24 cellular contexts compared by ENCODE assay signal in the genomic region with DNA sequence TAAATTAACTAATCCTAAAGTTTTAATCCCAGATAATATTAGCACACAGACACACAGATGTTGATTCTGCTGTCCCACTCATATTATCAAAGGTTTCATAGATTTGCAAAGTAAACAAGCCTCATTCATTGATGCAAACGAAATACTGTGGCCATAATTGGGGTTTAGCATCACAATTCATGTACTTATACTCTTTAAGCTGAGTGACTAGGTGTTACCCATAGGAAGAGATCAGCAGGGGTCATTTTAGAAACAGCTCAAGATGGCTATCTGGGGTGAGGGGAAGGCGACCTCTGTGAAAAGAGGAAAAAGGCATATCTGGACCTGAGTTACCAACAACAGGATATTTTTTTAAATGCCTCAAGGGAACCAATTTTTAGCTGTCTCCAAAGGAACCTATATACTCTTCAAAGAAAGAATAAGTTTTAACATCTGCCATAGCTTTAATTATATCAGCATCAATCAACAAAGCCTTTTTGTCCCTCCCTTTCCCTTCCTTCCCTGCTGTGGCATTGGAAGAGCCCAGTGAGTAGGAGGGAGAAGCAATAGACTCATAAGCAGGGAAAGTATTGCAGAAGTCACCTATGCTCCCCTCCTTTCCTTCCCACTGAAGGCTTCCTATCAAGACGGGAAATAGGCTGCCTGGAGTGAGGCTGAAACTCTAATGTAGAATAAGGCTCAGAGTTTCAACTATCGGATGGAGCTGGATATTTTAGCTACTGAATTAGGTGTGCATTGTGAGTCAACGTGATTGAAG.
"Had no signal": no experiment of that assay in that cellular context is flagged by ENCODE, and none has a peak within 500 bp of the region (broad histone marks: within the 10 kb centered on the region; RNA-seq: fewer than 3 reads in every experiment).

No MANE protein-coding gene starts in this region.

- H3K27me3 Mint-ChIP-seq: activated CD4-positive, alpha-beta T cell treated with anti-CD3 and anti-CD28 coated beads for 36 hours; activated naive CD8-positive, alpha-beta T cell; central memory CD8-positive, alpha-beta T cell; dendritic cell treated with granulocyte-macrophage colony-stimulating factor and Interleukin-4, amounts not matched to agents 40 ng/mL and 50 ng/mL, for 4 days; progenitor cell of endocrine pancreas had no signal

- H2AFZ ChIP-seq: hepatocyte had no signal

- DNase-seq: activated CD4-positive, alpha-beta T cell treated with anti-CD3 and anti-CD28 coated beads for 36 hours; activated CD4-positive, CD25-positive, alpha-beta regulatory T cell; activated effector memory CD4-positive, alpha-beta T cell treated with Interleukin-2 at 50 U/mL for 16 hours; activated naive CD4-positive, alpha-beta T cell treated with Interleukin-2 at 50 U/mL for 16 hours; anterior cingulate cortex; esophagus squamous epithelium; naive thymus-derived CD8-positive, alpha-beta T cell; ovary; stimulated activated CD4-positive, alpha-beta T cell treated with anti-CD3 and anti-CD28 coated beads, Interleukin-12 subunit alpha, Interleukin-12 subunit beta, amount 100 ng/mL, for 4 hours; stimulated activated CD4-positive, alpha-beta T cell treated with anti-CD3 and anti-CD28 coated beads, Interleukin-4, amount 100 ng/mL, for 1 hour; stimulated activated naive CD8-positive, alpha-beta T cell treated with anti-CD3 and anti-CD28 coated beads, Interleukin-15, Interleukin-2, amounts not matched to agents 100 U/mL and 50 U/mL, for 24 hours; T-helper 2 cell; testis; transverse colon had no signal

- H3K79me2 ChIP-seq: hepatocyte had no signal

- H3K27me3 ChIP-seq: esophagus squamous epithelium, hepatocyte, ovary, testis, transverse colon had no signal

- ATAC-seq: activated CD4-positive, alpha-beta T cell treated with anti-CD3 and anti-CD28 coated beads for 36 hours; naive thymus-derived CD8-positive, alpha-beta T cell; sciatic nerve; stimulated activated naive CD8-positive, alpha-beta T cell treated with anti-CD3 and anti-CD28 coated beads, Interleukin-15, Interleukin-2, amounts not matched to agents 100 U/mL and 50 U/mL, for 24 hours had no signal

- FAIRE-seq: bronchial epithelial cell, frontal cortex had no signal

- H3K36me3 ChIP-seq: esophagus squamous epithelium, ovary, transverse colon had no signal

- H3K4me3 ChIP-seq: esophagus squamous epithelium, hepatocyte, ovary, skin epidermis, testis, transverse colon had no signal

- H3K4me3 Mint-ChIP-seq: activated CD4-positive, alpha-beta T cell treated with anti-CD3 and anti-CD28 coated beads for 36 hours; activated naive CD8-positive, alpha-beta T cell; central memory CD8-positive, alpha-beta T cell; dendritic cell treated with granulocyte-macrophage colony-stimulating factor and Interleukin-4, amounts not matched to agents 40 ng/mL and 50 ng/mL, for 4 days; naive thymus-derived CD8-positive, alpha-beta T cell had no signal

- H3K4me1 Mint-ChIP-seq: activated CD4-positive, alpha-beta T cell treated with anti-CD3 and anti-CD28 coated beads for 36 hours; central memory CD8-positive, alpha-beta T cell; naive thymus-derived CD8-positive, alpha-beta T cell had no signal

- H3K4me1 ChIP-seq: esophagus squamous epithelium, testis, transverse colon had no signal

- H3K4me2 ChIP-seq: hepatocyte had no signal

- H3K9me3 ChIP-seq: esophagus squamous epithelium, ovary, testis, transverse colon had no signal

- H3K27ac ChIP-seq: epithelial cell of prostate, esophagus squamous epithelium, hepatocyte, ovary, skin epidermis, testis, transverse colon had no signal

- H3K27ac Mint-ChIP-seq: activated CD4-positive, alpha-beta T cell treated with anti-CD3 and anti-CD28 coated beads for 36 hours; activated naive CD8-positive, alpha-beta T cell; dendritic cell treated with granulocyte-macrophage colony-stimulating factor and Interleukin-4, amounts not matched to agents 40 ng/mL and 50 ng/mL, for 4 days; naive thymus-derived CD8-positive, alpha-beta T cell; progenitor cell of endocrine pancreas had no signal

- H3K36me3 Mint-ChIP-seq: activated naive CD8-positive, alpha-beta T cell had no signal
